In the genomic region with DNA sequence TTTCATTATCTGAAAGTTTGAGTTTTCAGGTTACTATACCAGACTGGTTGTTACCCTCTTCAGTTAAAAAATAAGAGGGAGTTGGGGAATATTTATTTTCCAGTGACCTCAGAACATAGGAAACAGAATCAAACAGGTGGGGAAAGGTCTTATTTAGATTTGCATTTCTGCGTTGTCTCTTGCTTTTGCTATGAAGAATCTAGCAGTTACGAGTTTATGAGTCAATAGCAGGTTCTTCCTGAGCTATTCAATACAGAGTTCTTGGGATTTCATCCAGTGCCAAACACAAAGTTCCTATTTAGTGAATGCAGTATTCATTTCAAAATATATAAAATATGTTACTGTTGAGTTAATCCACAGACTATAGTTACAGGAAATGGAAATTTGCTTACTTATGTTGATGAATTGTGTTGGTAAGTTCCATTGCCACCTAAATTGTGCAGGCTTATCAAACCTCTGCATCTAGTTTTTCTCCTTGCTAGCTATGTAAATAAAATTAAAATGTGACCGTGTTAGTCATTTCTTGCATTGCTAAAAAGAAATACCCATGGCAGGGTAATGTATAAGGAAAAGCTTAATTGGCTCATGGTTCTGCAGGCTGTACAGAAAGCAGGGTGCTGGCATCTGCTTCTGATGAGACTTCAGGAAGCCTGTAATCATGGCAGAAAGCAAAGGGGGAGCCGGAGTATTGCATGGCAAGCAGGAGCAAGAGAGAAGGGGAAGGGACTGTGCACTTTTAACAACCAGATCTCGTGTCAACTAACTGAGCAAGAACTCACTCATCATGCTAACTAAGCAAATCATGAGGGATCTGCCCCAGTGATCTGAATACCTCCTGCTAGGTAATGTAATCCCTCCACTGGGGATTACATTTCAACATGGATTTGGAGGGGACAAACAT, we compare ENCODE assay signal across 1 cellular context.
TF ChIP-seq lines count a peak whose summit lies in the region.

No MANE protein-coding gene starts in this region.

TF ChIP-seq in GM23338, 12 proteins besides CTCF, POLR2A, EP300 and RAD21 (continued from another document):
- TF ChIP-seq, protein P1, sequence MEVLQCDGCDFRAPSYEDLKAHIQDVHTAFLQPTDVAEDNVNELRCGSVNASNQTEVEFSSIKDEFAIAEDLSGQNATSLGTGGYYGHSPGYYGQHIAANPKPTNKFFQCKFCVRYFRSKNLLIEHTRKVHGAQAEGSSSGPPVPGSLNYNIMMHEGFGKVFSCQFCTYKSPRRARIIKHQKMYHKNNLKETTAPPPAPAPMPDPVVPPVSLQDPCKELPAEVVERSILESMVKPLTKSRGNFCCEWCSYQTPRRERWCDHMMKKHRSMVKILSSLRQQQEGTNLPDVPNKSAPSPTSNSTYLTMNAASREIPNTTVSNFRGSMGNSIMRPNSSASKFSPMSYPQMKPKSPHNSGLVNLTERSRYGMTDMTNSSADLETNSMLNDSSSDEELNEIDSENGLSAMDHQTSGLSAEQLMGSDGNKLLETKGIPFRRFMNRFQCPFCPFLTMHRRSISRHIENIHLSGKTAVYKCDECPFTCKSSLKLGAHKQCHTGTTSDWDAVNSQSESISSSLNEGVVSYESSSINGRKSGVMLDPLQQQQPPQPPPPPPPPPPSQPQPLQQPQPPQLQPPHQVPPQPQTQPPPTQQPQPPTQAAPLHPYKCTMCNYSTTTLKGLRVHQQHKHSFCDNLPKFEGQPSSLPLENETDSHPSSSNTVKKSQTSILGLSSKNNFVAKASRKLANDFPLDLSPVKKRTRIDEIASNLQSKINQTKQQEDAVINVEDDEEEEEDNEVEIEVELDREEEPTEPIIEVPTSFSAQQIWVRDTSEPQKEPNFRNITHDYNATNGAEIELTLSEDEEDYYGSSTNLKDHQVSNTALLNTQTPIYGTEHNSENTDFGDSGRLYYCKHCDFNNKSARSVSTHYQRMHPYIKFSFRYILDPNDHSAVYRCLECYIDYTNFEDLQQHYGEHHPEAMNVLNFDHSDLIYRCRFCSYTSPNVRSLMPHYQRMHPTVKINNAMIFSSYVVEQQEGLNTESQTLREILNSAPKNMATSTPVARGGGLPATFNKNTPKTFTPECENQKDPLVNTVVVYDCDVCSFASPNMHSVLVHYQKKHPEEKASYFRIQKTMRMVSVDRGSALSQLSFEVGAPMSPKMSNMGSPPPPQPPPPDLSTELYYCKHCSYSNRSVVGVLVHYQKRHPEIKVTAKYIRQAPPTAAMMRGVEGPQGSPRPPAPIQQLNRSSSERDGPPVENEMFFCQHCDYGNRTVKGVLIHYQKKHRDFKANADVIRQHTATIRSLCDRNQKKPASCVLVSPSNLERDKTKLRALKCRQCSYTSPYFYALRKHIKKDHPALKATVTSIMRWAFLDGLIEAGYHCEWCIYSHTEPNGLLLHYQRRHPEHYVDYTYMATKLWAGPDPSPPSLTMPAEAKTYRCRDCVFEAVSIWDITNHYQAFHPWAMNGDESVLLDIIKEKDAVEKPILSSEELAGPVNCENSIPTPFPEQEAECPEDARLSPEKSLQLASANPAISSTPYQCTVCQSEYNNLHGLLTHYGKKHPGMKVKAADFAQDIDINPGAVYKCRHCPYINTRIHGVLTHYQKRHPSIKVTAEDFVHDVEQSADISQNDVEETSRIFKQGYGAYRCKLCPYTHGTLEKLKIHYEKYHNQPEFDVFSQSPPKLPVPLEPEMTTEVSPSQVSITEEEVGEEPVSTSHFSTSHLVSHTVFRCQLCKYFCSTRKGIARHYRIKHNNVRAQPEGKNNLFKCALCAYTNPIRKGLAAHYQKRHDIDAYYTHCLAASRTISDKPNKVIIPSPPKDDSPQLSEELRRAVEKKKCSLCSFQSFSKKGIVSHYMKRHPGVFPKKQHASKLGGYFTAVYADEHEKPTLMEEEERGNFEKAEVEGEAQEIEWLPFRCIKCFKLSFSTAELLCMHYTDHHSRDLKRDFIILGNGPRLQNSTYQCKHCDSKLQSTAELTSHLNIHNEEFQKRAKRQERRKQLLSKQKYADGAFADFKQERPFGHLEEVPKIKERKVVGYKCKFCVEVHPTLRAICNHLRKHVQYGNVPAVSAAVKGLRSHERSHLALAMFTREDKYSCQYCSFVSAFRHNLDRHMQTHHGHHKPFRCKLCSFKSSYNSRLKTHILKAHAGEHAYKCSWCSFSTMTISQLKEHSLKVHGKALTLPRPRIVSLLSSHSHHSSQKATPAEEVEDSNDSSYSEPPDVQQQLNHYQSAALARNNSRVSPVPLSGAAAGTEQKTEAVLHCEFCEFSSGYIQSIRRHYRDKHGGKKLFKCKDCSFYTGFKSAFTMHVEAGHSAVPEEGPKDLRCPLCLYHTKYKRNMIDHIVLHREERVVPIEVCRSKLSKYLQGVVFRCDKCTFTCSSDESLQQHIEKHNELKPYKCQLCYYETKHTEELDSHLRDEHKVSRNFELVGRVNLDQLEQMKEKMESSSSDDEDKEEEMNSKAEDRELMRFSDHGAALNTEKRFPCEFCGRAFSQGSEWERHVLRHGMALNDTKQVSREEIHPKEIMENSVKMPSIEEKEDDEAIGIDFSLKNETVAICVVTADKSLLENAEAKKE (CRISPR knock-in tag; IDR thresholded peaks at IDR 0.05): no peak
- TF ChIP-seq EZH2 (IDR thresholded peaks at IDR 0.05; ENCODE audit: low read depth, unreplicated experiment) (no peak), POLR2AphosphoS5 (IDR thresholded peaks at IDR 0.05; ENCODE audit: low read depth) (no peak), STAT1 (IDR thresholded peaks at IDR 0.05; ENCODE audit: unreplicated experiment) (no peak), EZH2phosphoT487 (IDR thresholded peaks at IDR 0.05; ENCODE audit: unreplicated experiment) (no peak), CREB1 (CRISPR knock-in tag; IDR thresholded peaks at IDR 0.05; ENCODE audit: low read depth) (no peak), ZNF114 (CRISPR knock-in tag; IDR thresholded peaks at IDR 0.05) (no peak), ZNF331 (CRISPR knock-in tag; IDR thresholded peaks at IDR 0.05; ENCODE audit: low read depth) (no peak), JUNB (IDR thresholded peaks at IDR 0.05; ENCODE audit: unreplicated experiment) (no peak)
- TF ChIP-seq, protein P2, sequence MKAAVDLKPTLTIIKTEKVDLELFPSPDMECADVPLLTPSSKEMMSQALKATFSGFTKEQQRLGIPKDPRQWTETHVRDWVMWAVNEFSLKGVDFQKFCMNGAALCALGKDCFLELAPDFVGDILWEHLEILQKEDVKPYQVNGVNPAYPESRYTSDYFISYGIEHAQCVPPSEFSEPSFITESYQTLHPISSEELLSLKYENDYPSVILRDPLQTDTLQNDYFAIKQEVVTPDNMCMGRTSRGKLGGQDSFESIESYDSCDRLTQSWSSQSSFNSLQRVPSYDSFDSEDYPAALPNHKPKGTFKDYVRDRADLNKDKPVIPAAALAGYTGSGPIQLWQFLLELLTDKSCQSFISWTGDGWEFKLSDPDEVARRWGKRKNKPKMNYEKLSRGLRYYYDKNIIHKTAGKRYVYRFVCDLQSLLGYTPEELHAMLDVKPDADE (IDR thresholded peaks at IDR 0.05): no peak
